ENCODE assay signal across 16 cellular contexts in genomic region chr14:96286251-96286650, GRCh38. TPM values are rescaled to one million over a fixed set of nuclear protein-coding genes. Genes with fewer than 3 reads are reported as not detected.
DNase-seq lines count a peak whose midpoint lies in the region; ATAC-seq and TF ChIP-seq lines count a peak whose summit lies in the region.
"Had no signal": no experiment of that assay in that cellular context is flagged by ENCODE, and none has a peak within 500 bp of the region (broad histone marks: within the 10 kb centered on the region; RNA-seq: fewer than 3 reads in every experiment).

No MANE protein-coding gene starts in this region.

- no peak overlapping the region for H4K5ac ChIP-seq in IMR-90 (ENCODE audit: low read depth, low read length)

- H2BK5ac ChIP-seq in IMR-90 (ENCODE audit: low read depth, low read length, poor library complexity, severe bottlenecking), result peak overlapping the region; percentile 64

- no peak overlapping the region for H3K14ac ChIP-seq in IMR-90 (replicated peaks; ENCODE audit: low read depth, low read length)

- no peak overlapping the region for H2AK5ac ChIP-seq in IMR-90 (ENCODE audit: low read depth, low read length)

- TF ChIP-seq RAD21 in IMR-90 (IDR thresholded peaks at IDR 0.05; ENCODE audit: low read length), result no peak
- no peak for TF ChIP-seq RAD21 in SK-N-SH (IDR thresholded peaks at IDR 0.05; ENCODE audit: low read length)

- no peak for TF ChIP-seq EP300 in SK-N-SH (IDR thresholded peaks at IDR 0.05; ENCODE audit: borderline replicate concordance in 1 of 2, low read depth in 1 of 2, low read length in 1 of 2)

- H3K4ac ChIP-seq in IMR-90 (ENCODE audit: low read depth, low read length), result 0 out of 2 replicates have a peak overlapping the region, but pooled peaks have one; percentile 7

- no peak overlapping the region for H3K56ac ChIP-seq in IMR-90 (ENCODE audit: extremely low read depth, insufficient read depth, low read length)

- no peaks in the 10 kb centered on the region for H3K27me3 ChIP-seq in IMR-90 (ENCODE audit: control insufficient read depth, insufficient read depth, low read length)
- H3K27me3 ChIP-seq in SK-N-SH (ENCODE audit: insufficient read depth), result no peaks in the 10 kb centered on the region
- no peaks in the 10 kb centered on the region for H3K27me3 ChIP-seq in right lobe of liver
- no peaks in the 10 kb centered on the region for H3K27me3 ChIP-seq in rectal smooth muscle tissue (ENCODE audit: control insufficient read depth, insufficient read depth, low read length)

- H4K20me1 ChIP-seq in IMR-90 (ENCODE audit: insufficient read depth, low read length) (no peaks in the 10 kb centered on the region), SK-N-SH (ENCODE audit: insufficient read depth) (no peaks in the 10 kb centered on the region)

- no peaks in the 10 kb centered on the region for H3K9me2 ChIP-seq in SK-N-SH

- H3K79me1 ChIP-seq in IMR-90 (ENCODE audit: low read depth in 1 of 2, low read length in 2 of 2), result peaks cover 0 to 3% of the 10 kb centered on the region in 2 experiments; a peak in 1 of 4 replicates

- intact Hi-C loops in IMR-90 (cut with micrococcal nuclease), result loop anchor here (10.0 kb wide), 1 partner anchor 219 kb away; the partner anchor contains the start of gene PAPOLA
- intact Hi-C loops in right lobe of liver (cut with DNase I), result no loop called here

- no peak overlapping the region for H2BK20ac ChIP-seq in IMR-90 (ENCODE audit: low read depth, low read length)

- H2AK9ac ChIP-seq in IMR-90 (replicated peaks; ENCODE audit: low read depth, low read length, poor library complexity), result no peak overlapping the region

- 0 out of 2 replicates have a peak, but pooled peaks cover 2% of the 10 kb centered on the region for H3K9me1 ChIP-seq in IMR-90 (ENCODE audit: insufficient read depth, low read length)

- no peak overlapping the region for H4K91ac ChIP-seq in IMR-90 (ENCODE audit: insufficient read depth, low read depth, low read length)

- H3K36me3 ChIP-seq in IMR-90 (ENCODE audit: control insufficient read depth, insufficient read depth, low read length), result peaks cover 16% of the 10 kb centered on the region
- H3K36me3 ChIP-seq in SK-N-SH (replicated peaks in 1 of 2; ENCODE audit: control insufficient read depth in 1 of 2, insufficient read depth in 2 of 2, low read length in 1 of 2), result peaks cover 18 to 47% of the 10 kb centered on the region in 2 experiments
- peaks cover 0 to 28% (median 18%) of the 10 kb centered on the region in 4 donors for H3K36me3 ChIP-seq in right lobe of liver
- H3K36me3 ChIP-seq in rectal smooth muscle tissue (ENCODE audit: control insufficient read depth, insufficient read depth, low read length), result peaks cover 17% of the 10 kb centered on the region

- no peak overlapping the region for H2BK120ac ChIP-seq in IMR-90 (ENCODE audit: low read depth, low read length)

- ATAC-seq in IMR-90 (ENCODE audit: low read depth) (no peak), right lobe of liver (no peak), HG02884 (IDR thresholded peaks at IDR 0.05; ENCODE audit: unreplicated experiment) (no peak), HG03108 (IDR thresholded peaks at IDR 0.05; ENCODE audit: unreplicated experiment) (no peak), GM21737 (IDR thresholded peaks at IDR 0.05; ENCODE audit: unreplicated experiment) (no peak)

- H3K27ac ChIP-seq in IMR-90 (ENCODE audit: insufficient read depth, low read length), result peak overlapping the region; percentile 44; the same call in 1 of the 2 replicates
- H3K27ac ChIP-seq in SK-N-SH (ENCODE audit: low read depth in 2 of 2, low read length in 1 of 2), result peak overlapping the region; percentile 64 to 98
- H3K27ac ChIP-seq in right lobe of liver, result peak overlapping the region; percentile 59 to 79 (median 71)
- H3K27ac ChIP-seq in rectal smooth muscle tissue (ENCODE audit: low read depth, low read length), result peak overlapping the region; percentile 62
- H3K27ac ChIP-seq: C4-2B had no signal

- H3K4me2 ChIP-seq in IMR-90 (ENCODE audit: low read depth, low read length) (peak overlapping the region; percentile 80; the same call in 1 of the 2 replicates), SK-N-SH (peak overlapping the region; percentile 69; the same call in 1 of the 2 replicates)

- TF ChIP-seq CTCF in IMR-90 (conservative IDR thresholded peaks at IDR 0.05; ENCODE audit: low read depth, low read length) (no peak), SK-N-SH (IDR thresholded peaks at IDR 0.05) (no peak), right lobe of liver (IDR thresholded peaks at IDR 0.05) (no peak)

- H3K79me2 ChIP-seq in SK-N-SH (ENCODE audit: insufficient read depth), result no peaks in the 10 kb centered on the region

- no peak overlapping the region for H2BK15ac ChIP-seq in IMR-90 (ENCODE audit: low read depth, low read length)

- H3K9ac ChIP-seq in IMR-90 (ENCODE audit: low read depth, low read length), result peak overlapping the region; percentile 2; the same call in 1 of the 2 replicates
- peak overlapping the region; percentile 32; the same call in 1 of the 2 replicates for H3K9ac ChIP-seq in SK-N-SH
- no peak overlapping the region for H3K9ac ChIP-seq in rectal smooth muscle tissue (ENCODE audit: low read length)

- H2AFZ ChIP-seq in IMR-90 (replicated peaks; ENCODE audit: low read length, poor library complexity) (no peak overlapping the region), SK-N-SH (ENCODE audit: low read depth) (no peak overlapping the region)

- H3K4me3 ChIP-seq in IMR-90 (ENCODE audit: insufficient read depth, low read depth, low read length), result no peak overlapping the region
- H3K4me3 ChIP-seq in SK-N-SH (ENCODE audit: low read depth in 2 of 2, low read length in 1 of 2), result no peak overlapping the region
- no peak overlapping the region for H3K4me3 ChIP-seq in right lobe of liver
- no peak overlapping the region for H3K4me3 ChIP-seq in rectal smooth muscle tissue (ENCODE audit: low read length)

- CTCF ChIA-PET in IMR-90 (lab: Yijun Ruan, JAX), result interaction anchor here (0.6 to 1.3 kb wide), 3 partner anchors 9 to 185 kb away, joined by 3 read pairs; no protein-coding TSS in a partner anchor
- CTCF ChIA-PET in SK-N-SH (lab: Yijun Ruan, JAX), result interaction anchor here (1.3 to 18.9 kb wide), 9 partner anchors 9 to 291 kb away, joined by 3 to 920 read pairs (median 11); no protein-coding TSS in a partner anchor

- no peak overlapping the region for H4K8ac ChIP-seq in IMR-90 (ENCODE audit: low read depth in 2 of 2, low read length in 2 of 2)

- TF ChIP-seq POLR2A in IMR-90 (IDR thresholded peaks at IDR 0.05; ENCODE audit: low read depth, low read length), result no peak
- no peak for TF ChIP-seq POLR2A in right lobe of liver (IDR thresholded peaks at IDR 0.05)

- in situ Hi-C loops in IMR-90 (cut with MboI; ENCODE audit: low sequenced_read_pairs), result no loop called here

- peaks cover 5% of the 10 kb centered on the region for H3K4me1 ChIP-seq in IMR-90 (ENCODE audit: control insufficient read depth, insufficient read depth, low read length)
- peaks cover 0 to 34% of the 10 kb centered on the region in 2 experiments; a peak in 2 of 4 replicates for H3K4me1 ChIP-seq in SK-N-SH (ENCODE audit: control insufficient read depth in 1 of 2, insufficient read depth in 2 of 2, low read depth in 1 of 2, low read length in 1 of 2)
- peaks cover 0 to 52% (median 17%) of the 10 kb centered on the region in 4 donors for H3K4me1 ChIP-seq in right lobe of liver
- H3K4me1 ChIP-seq in rectal smooth muscle tissue (ENCODE audit: control insufficient read depth, insufficient read depth, low read length), result peaks cover 4% of the 10 kb centered on the region

- POLR2A ChIA-PET in IMR-90 (lab: Charles Lee; ENCODE audit: unreplicated experiment) (no interaction called here), SK-N-SH (lab: Yijun Ruan, JAX) (interaction anchor here (1.4 kb wide), 1 partner anchor 12 kb away, joined by 6 read pairs; no protein-coding TSS in a partner anchor)

- peaks cover 5% of the 10 kb centered on the region for H3F3A ChIP-seq in SK-N-SH (replicated peaks; ENCODE audit: insufficient read depth)

- no peaks in the 10 kb centered on the region for H3K9me3 ChIP-seq in IMR-90 (ENCODE audit: control insufficient read depth, insufficient read depth, low read length)
- no peaks in the 10 kb centered on the region for H3K9me3 ChIP-seq in SK-N-SH
- no peaks in the 10 kb centered on the region for H3K9me3 ChIP-seq in right lobe of liver

- H3K18ac ChIP-seq in IMR-90 (ENCODE audit: low read depth, low read length), result no peak overlapping the region

- dilution Hi-C loops in IMR-90 (cut with HindIII; ENCODE audit: low sequenced_read_pairs, unreplicated experiment), result no loop called here

- H3K23ac ChIP-seq in IMR-90 (ENCODE audit: low read depth, low read length), result no peak overlapping the region

- no CpG with 5 or more reads among the region's 1 CpG for WGBS in IMR-90 (ENCODE audit: extremely low coverage in 2 of 2, insufficient read length in 1 of 2), 2 experiments
- WGBS in SK-N-SH (ENCODE audit: low lambda C conversion rate), result 36% methylated on average over 1 of the region's 1 CpG
- 50% methylated on average over 1 of the region's 1 CpG for WGBS in right lobe of liver (ENCODE audit: insufficient coverage, low coverage, low lambda C conversion rate, missing lambda C conversion rate)

- no peak for DNase-seq in IMR-90
- no peak for DNase-seq in SK-N-SH
- DNase-seq in right lobe of liver, result no peak
- DNase-seq: ACHN, NCI-H1417 treated with DMSO at 0.1 percent for 48 hours, NCI-H187 treated with DMSO at 0.1 percent for 48 hours, NCI-H2227 treated with DMSO at 0.1 percent for 48 hours, NCI-H510A treated with DMSO at 0.1 percent for 48 hours, NCI-H82, OCI-M1, RPMI8226 had no signal

- no TSS peak for BruUV-seq in IMR-90 (replicated peaks; lab: Mats Ljungman, UMichigan)

TF ChIP-seq in IMR-90, 13 proteins besides CTCF, POLR2A, EP300 and RAD21:
- TF ChIP-seq MAZ (IDR thresholded peaks at IDR 0.05; ENCODE audit: borderline replicate concordance, low read depth, low read length), result no peak
- no peak for TF ChIP-seq MAFK (IDR thresholded peaks at IDR 0.05; ENCODE audit: low read depth, low read length)
- TF ChIP-seq NFE2L2 (IDR thresholded peaks at IDR 0.05; ENCODE audit: low read depth, low read length), result no peak

RNA-seq across cellular contexts. Expression of gene BDKRB1, which starts 30.2 kb away (rescaled TPM):
- total RNA-seq in IMR-90 (2012; rRNA removed), result 51.4 and 56.5 TPM in 2 replicates
- 130 and 142 TPM in 2 replicates for polyA plus RNA-seq in IMR-90 (2012; rRNA removed)
- polyA plus RNA-seq in IMR-90 (2012; cell fraction: cytosol; rRNA removed), result 48.1 and 276 TPM in 2 replicates
- polyA plus RNA-seq in IMR-90 (2012; cell fraction: nucleus; rRNA removed; ENCODE audit: low replicate concordance), result 226 and 290 TPM in 2 replicates
- 14.4 and 16.9 TPM in 2 replicates for polyA plus RNA-seq in SK-N-SH (2012; rRNA removed)
- 7.0 and 10.3 TPM in 2 replicates for polyA plus RNA-seq in SK-N-SH (2012; cell fraction: cytosol; rRNA removed)
- 16.6 and 26.9 TPM in 2 replicates for polyA plus RNA-seq in SK-N-SH (2012; cell fraction: nucleus; rRNA removed)
- under 1 TPM in 1 of 6 experiments, not detected in 5; 0.31 TPM for total RNA-seq in right lobe of liver

Comparison
In these comparisons a context has a peak if more than half of its experiments do, and no peak if none do; other contexts are left out.
1. RNA of gene BDKRB1, which starts 30.2 kb away (total RNA-seq): 51.4 to 56.5 TPM in IMR-90; 0.31 TPM in right lobe of liver; every median in the first group is over 10 times any median in the second.
2. Peak in every context shown above with its lines, with median percentiles within 50 percentile points of each other: H3K27ac ChIP-seq.